33 cellular contexts compared by ENCODE assay signal in the genomic region with DNA sequence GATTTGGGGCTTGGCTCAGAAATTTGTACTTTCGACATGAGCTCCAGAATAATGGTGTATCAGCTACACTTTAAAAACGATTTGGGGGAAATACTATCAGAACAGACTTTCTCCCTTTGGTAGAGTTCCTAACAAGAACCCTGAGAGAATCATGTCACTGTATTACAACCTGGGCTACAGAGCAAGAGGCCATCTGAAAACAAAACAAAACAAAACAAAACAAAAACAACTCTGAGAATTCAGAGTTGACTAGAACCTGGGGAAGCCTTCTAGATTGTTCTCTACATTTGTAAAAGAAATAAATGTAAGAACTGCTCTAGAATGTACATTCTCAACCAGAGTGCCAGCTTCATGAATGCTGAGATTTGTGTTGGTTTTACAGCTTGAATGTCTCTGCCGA.
"Had no signal": no experiment of that assay in that cellular context is flagged by ENCODE, and none has a peak within 500 bp of the region (broad histone marks: within the 10 kb centered on the region; RNA-seq: fewer than 3 reads in every experiment).

No MANE protein-coding gene starts in this region.

- ATAC-seq: Panc1, PC-3, Right ventricle myocardium inferior, T-cell had no signal

- DNase-seq: Kasumi-1; KG1; MG63; MV-4-11; NCI-H1092; NCI-H1105; NCI-H1417 treated with DMSO at 0.1 percent for 48 hours; NCI-H1436 treated with DMSO at 0.1 percent for 48 hours; NCI-H1694 treated with DMSO at 0.1 percent for 48 hours; NCI-H187 treated with DMSO at 0.1 percent for 48 hours; NCI-H2029; NCI-H2081; NCI-H2171 treated with DMSO at 0.1 percent for 48 hours; NCI-H2227 treated with DMSO at 0.1 percent for 48 hours; NCI-H345; NCI-H446; NCI-H524; NCI-H526; NCI-H69; NCI-H748 treated with DMSO at 0.1 percent for 48 hours; NCI-H82; NK-92 treated with Interleukin-12 subunit alpha and Interleukin-12 subunit beta, amount 100 ng/mL, for 24 hours; OCI-M1; PC-3; SHP77; SIG-M5; SJCRH30; T-cell had no signal

- FAIRE-seq: RCC 7860 had no signal

- H3K4me3 ChIP-seq: MG63, SJCRH30, SK-N-MC had no signal

- H3K4me3 Mint-ChIP-seq: T-cell had no signal

- H3K27me3 ChIP-seq: MG63, SJCRH30 had no signal

- H3K36me3 ChIP-seq: MG63, SJCRH30 had no signal

- H3K36me3 Mint-ChIP-seq: T-cell had no signal

- H3K27ac ChIP-seq: RWPE1, SJCRH30, SK-N-MC had no signal

- H3K9me3 ChIP-seq: MG63, SJCRH30 had no signal

- H3K4me1 Mint-ChIP-seq: T-cell had no signal

- H3K27me3 Mint-ChIP-seq: T-cell had no signal

- H3K27ac Mint-ChIP-seq: T-cell had no signal
